26 cellular contexts compared by ENCODE assay signal in genomic region chr2:198006733-198007132, GRCh38.
"Had no signal": no experiment of that assay in that cellular context is flagged by ENCODE, and none has a peak within 500 bp of the region (broad histone marks: within the 10 kb centered on the region; RNA-seq: fewer than 3 reads in every experiment).

No MANE protein-coding gene starts in this region.

- H3K27me3 ChIP-seq: esophagus squamous epithelium, left lung, stomach, thyroid gland, upper lobe of left lung, vagina had no signal

- H3K27ac ChIP-seq: epithelial cell of prostate, esophagus squamous epithelium, left lung, stomach, thyroid gland, upper lobe of left lung, vagina, WERI-Rb-1 had no signal

- DNase-seq: activated CD4-positive, alpha-beta memory T cell treated with anti-CD3 and anti-CD28 coated beads, Interleukin-2, amount 10 ng/mL, durations not matched to agents 7 days and 5 days; activated CD4-positive, alpha-beta T cell treated with anti-CD3 and anti-CD28 coated beads, Interleukin-2, amount 10 ng/mL, durations not matched to agents 7 days and 5 days; activated gamma-delta T cell treated with Interleukin-2 at 50 U/mL for 16 hours; activated naive CD4-positive, alpha-beta T cell treated with anti-CD3 and anti-CD28 coated beads, Interleukin-2, amount 50 U/mL, for 16 hours; effector CD8-positive, alpha-beta T cell; esophagus squamous epithelium; foreskin melanocyte; left lung; mucosa of descending colon; posterior cingulate gyrus; right cardiac atrium; stimulated activated CD4-positive, alpha-beta T cell treated with anti-CD3 and anti-CD28 coated beads, Interleukin-15, amount 100 ng/mL, for 24 hours; stimulated activated CD4-positive, alpha-beta T cell treated with anti-CD3 and anti-CD28 coated beads, Interleukin-2, amount 100 ng/mL, for 24 hours; stimulated activated naive B cell treated with anti-CD40 and anti-IgM and Interleukin-4, amounts not matched to agents 10 μg/mL and 1 μg/mL and 100 μg/mL, for 72 hours; stomach; T1000; thyroid gland; upper lobe of left lung; WERI-Rb-1 had no signal

- H3K4me1 ChIP-seq: esophagus squamous epithelium, left lung, stomach, thyroid gland, upper lobe of left lung, vagina had no signal

- H3K4me3 Mint-ChIP-seq: activated CD4-positive, alpha-beta memory T cell treated with anti-CD3 and anti-CD28 coated beads, Interleukin-2, amount 10 ng/mL, durations not matched to agents 7 days and 5 days; activated CD4-positive, alpha-beta T cell treated with anti-CD3 and anti-CD28 coated beads, Interleukin-2, amount 10 ng/mL, durations not matched to agents 7 days and 5 days; activated T-helper 1 cell treated with anti-CD3 and anti-CD28 coated beads, Interleukin-12 subunit alpha, Interleukin-12 subunit beta, Interleukin-2, Interleukin-4 antibody, amounts not matched to agents 30 ng/mL and 10 ng/mL and 1 ng/mL, durations not matched to agents 14 hours and 24 hours and 36 hours; central memory CD8-positive, alpha-beta T cell; nephron; stimulated activated naive B cell treated with anti-CD40 and anti-IgM and Interleukin-4, amounts not matched to agents 10 μg/mL and 1 μg/mL and 100 μg/mL, for 72 hours; T-helper 1 cell treated with Interleukin-12 subunit alpha and Interleukin-12 subunit beta and Interleukin-4 antibody, amounts not matched to agents 30 μg/mL and 1 μg/mL, for 36 hours had no signal

- H3K27me3 Mint-ChIP-seq: activated CD4-positive, alpha-beta memory T cell treated with anti-CD3 and anti-CD28 coated beads, Interleukin-2, amount 10 ng/mL, durations not matched to agents 7 days and 5 days; activated CD4-positive, alpha-beta T cell treated with anti-CD3 and anti-CD28 coated beads, Interleukin-2, amount 10 ng/mL, durations not matched to agents 7 days and 5 days; central memory CD8-positive, alpha-beta T cell had no signal

- H3K36me3 Mint-ChIP-seq: stimulated activated naive B cell treated with anti-CD40 and anti-IgM and Interleukin-4, amounts not matched to agents 10 μg/mL and 1 μg/mL and 100 μg/mL, for 72 hours had no signal

- H3K36me3 ChIP-seq: esophagus squamous epithelium, left lung, stomach, thyroid gland, upper lobe of left lung, vagina, WERI-Rb-1 had no signal

- ATAC-seq: activated CD4-positive, CD25-positive, alpha-beta regulatory T cell treated with anti-CD3 and anti-CD28 coated beads, Interleukin-2, amount 50 U/mL, for 24 hours; left lung; mucosa of descending colon; right cardiac atrium; stimulated activated naive B cell treated with anti-CD40 and anti-IgM and Interleukin-4, amounts not matched to agents 10 μg/mL and 1 μg/mL and 100 μg/mL, for 72 hours had no signal

- H3K4me3 ChIP-seq: esophagus squamous epithelium, left lung, mucosa of descending colon, stomach, thyroid gland, upper lobe of left lung, vagina had no signal

- H3K9me3 ChIP-seq: esophagus squamous epithelium, thyroid gland, vagina had no signal

- H3K27ac Mint-ChIP-seq: activated CD4-positive, alpha-beta memory T cell treated with anti-CD3 and anti-CD28 coated beads, Interleukin-2, amount 10 ng/mL, durations not matched to agents 7 days and 5 days; activated T-helper 1 cell treated with anti-CD3 and anti-CD28 coated beads, Interleukin-12 subunit alpha, Interleukin-12 subunit beta, Interleukin-2, Interleukin-4 antibody, amounts not matched to agents 30 ng/mL and 10 ng/mL and 1 ng/mL, durations not matched to agents 14 hours and 24 hours and 36 hours; nephron; stimulated activated naive B cell treated with anti-CD40 and anti-IgM and Interleukin-4, amounts not matched to agents 10 μg/mL and 1 μg/mL and 100 μg/mL, for 72 hours had no signal
